In genomic region chr9:95507456-95508241, GRCh38 we compare ENCODE assay signal across 1 cellular context.
TF ChIP-seq lines count a peak whose summit lies in the region.

No MANE protein-coding gene starts in this region.

TF ChIP-seq in HEK293, 187 proteins besides CTCF, POLR2A, EP300 and RAD21 (continued from another document and continues in another):
- no peak for TF ChIP-seq ZNF280C (tag by site-specific recombination; IDR thresholded peaks at IDR 0.05)
- no peak for TF ChIP-seq ZNF292 (tag by site-specific recombination; IDR thresholded peaks at IDR 0.05; ENCODE audit: borderline replicate concordance, low read depth)
- peak; percentile 90 for TF ChIP-seq BCL11B (tag by site-specific recombination; IDR thresholded peaks at IDR 0.05; ENCODE audit: low read depth)
- no peak for TF ChIP-seq ZNF221 (tag by site-specific recombination; IDR thresholded peaks at IDR 0.05; ENCODE audit: borderline replicate concordance)
- TF ChIP-seq ELK4 (IDR thresholded peaks at IDR 0.05; ENCODE audit: borderline replicate concordance, low read depth, low read length): no peak
- peak; percentile 93 for TF ChIP-seq ZBTB10 (tag by site-specific recombination; IDR thresholded peaks at IDR 0.05)
- peak; percentile 98 for TF ChIP-seq EGR2 (tag by site-specific recombination; IDR thresholded peaks at IDR 0.05; ENCODE audit: low read depth)
- no peak for TF ChIP-seq ZNF239 (tag by site-specific recombination; IDR thresholded peaks at IDR 0.05)
- peak; percentile 86 for TF ChIP-seq ZNF692 (tag by site-specific recombination; IDR thresholded peaks at IDR 0.05)
- no peak for TF ChIP-seq ZBTB49 (tag by site-specific recombination; IDR thresholded peaks at IDR 0.05; ENCODE audit: low read depth)
- no peak for TF ChIP-seq ZSCAN16 (tag by site-specific recombination; IDR thresholded peaks at IDR 0.05)
- TF ChIP-seq ZNF529 (tag by site-specific recombination; IDR thresholded peaks at IDR 0.05; ENCODE audit: insufficient replicate concordance): no peak
- no peak for TF ChIP-seq ZNF404 (tag by site-specific recombination; IDR thresholded peaks at IDR 0.05)
- TF ChIP-seq ZNF132 (tag by site-specific recombination; IDR thresholded peaks at IDR 0.05; ENCODE audit: borderline replicate concordance): no peak
- 0 out of 2 replicates have a peak, but pooled peaks have one; percentile 24 for TF ChIP-seq ZNF121 (tag by site-specific recombination; IDR thresholded peaks at IDR 0.05)
- 0 out of 2 replicates have a peak, but pooled peaks have one; percentile 27 for TF ChIP-seq ZNF423 (tag by site-specific recombination; IDR thresholded peaks at IDR 0.05)
- TF ChIP-seq ZNF585B (tag by site-specific recombination; IDR thresholded peaks at IDR 0.05): no peak
- peak; percentile 29; the same call in 1 of the 2 replicates for TF ChIP-seq OSR2 (tag by site-specific recombination; IDR thresholded peaks at IDR 0.05)
- peak; percentile 95 for TF ChIP-seq ZNF837 (tag by site-specific recombination; IDR thresholded peaks at IDR 0.05)
- peak; percentile 96 for TF ChIP-seq ZBTB48 (tag by site-specific recombination; IDR thresholded peaks at IDR 0.05)
- no peak for TF ChIP-seq ZNF37A (tag by site-specific recombination; IDR thresholded peaks at IDR 0.05)
- TF ChIP-seq ZFP3 (tag by site-specific recombination; IDR thresholded peaks at IDR 0.05; ENCODE audit: low read depth): no peak
- no peak for TF ChIP-seq ZNF548 (tag by site-specific recombination; IDR thresholded peaks at IDR 0.05)
- no peak for TF ChIP-seq ZNF362 (tag by site-specific recombination; IDR thresholded peaks at IDR 0.05)
- TF ChIP-seq ZNF776 (tag by site-specific recombination; IDR thresholded peaks at IDR 0.05; ENCODE audit: borderline replicate concordance): peak; percentile 93
- TF ChIP-seq ZNF488 (tag by site-specific recombination; IDR thresholded peaks at IDR 0.05): peak; percentile 68; the same call in 1 of the 2 replicates
- TF ChIP-seq ZNF76 (tag by site-specific recombination; IDR thresholded peaks at IDR 0.05; ENCODE audit: borderline replicate concordance, low read depth): peak; percentile 62
- TF ChIP-seq ZNF549 (tag by site-specific recombination; IDR thresholded peaks at IDR 0.05): no peak
- peak; percentile 95 for TF ChIP-seq ZNF600 (tag by site-specific recombination; IDR thresholded peaks at IDR 0.05)
- TF ChIP-seq WT1 (tag by site-specific recombination; IDR thresholded peaks at IDR 0.05): peak; percentile 69
- no peak for TF ChIP-seq ZNF768 (tag by site-specific recombination; IDR thresholded peaks at IDR 0.05)
- TF ChIP-seq ZNF18 (tag by site-specific recombination; IDR thresholded peaks at IDR 0.05): peak; percentile 99
- no peak for TF ChIP-seq ZNF416 (tag by site-specific recombination; IDR thresholded peaks at IDR 0.05)
- TF ChIP-seq ZNF211 (tag by site-specific recombination; IDR thresholded peaks at IDR 0.05; ENCODE audit: low read depth): no peak
- peak; percentile 93 for TF ChIP-seq SP3 (tag by site-specific recombination; IDR thresholded peaks at IDR 0.05)
- TF ChIP-seq SP7 (tag by site-specific recombination; IDR thresholded peaks at IDR 0.05): peak; percentile 96
- no peak for TF ChIP-seq ZNF514 (tag by site-specific recombination; IDR thresholded peaks at IDR 0.05)
- peak; percentile 93 for TF ChIP-seq KLF17 (tag by site-specific recombination; IDR thresholded peaks at IDR 0.05)
- TF ChIP-seq BCL11A (tag by site-specific recombination; IDR thresholded peaks at IDR 0.05; ENCODE audit: low read depth): peak; percentile 77; the same call in 1 of the 2 replicates
- TF ChIP-seq ZNF513 (tag by site-specific recombination; IDR thresholded peaks at IDR 0.05): peak; percentile 59; the same call in 1 of the 2 replicates
- TF ChIP-seq GFI1B (tag by site-specific recombination; IDR thresholded peaks at IDR 0.05): peak; percentile 67; the same call in 1 of the 2 replicates
- TF ChIP-seq ZFHX2 (tag by site-specific recombination; conservative IDR thresholded peaks at IDR 0.05): peak; percentile 98
- no peak for TF ChIP-seq ZNF555 (tag by site-specific recombination; conservative IDR thresholded peaks at IDR 0.05)
- no peak for TF ChIP-seq ZNF626 (tag by site-specific recombination; IDR thresholded peaks at IDR 0.05)
- no peak for TF ChIP-seq ZNF174 (tag by site-specific recombination; IDR thresholded peaks at IDR 0.05)
- no peak for TF ChIP-seq ZNF645 (tag by site-specific recombination; IDR thresholded peaks at IDR 0.05)
- TF ChIP-seq MEIS1 (CRISPR knock-in tag; IDR thresholded peaks at IDR 0.05; ENCODE audit: borderline replicate concordance): no peak
- TF ChIP-seq ZNF670 (tag by site-specific recombination; IDR thresholded peaks at IDR 0.05; ENCODE audit: low read depth): no peak
